8 cellular contexts compared by ENCODE assay signal in genomic region chr9:21235468-21236359, GRCh38. TPM values are rescaled to one million over a fixed set of nuclear protein-coding genes. Genes with fewer than 3 reads are reported as not detected.
DNase-seq lines count a peak whose midpoint lies in the region; ATAC-seq, FAIRE-seq and TF ChIP-seq lines count a peak whose summit lies in the region.
"Not testable (repeated sequence)": the region's sequence is repeated elsewhere in the genome, so short reads cannot be mapped to it uniquely, and the experiment has no call there.

No MANE protein-coding gene starts in this region.

- intact Hi-C loops in stomach (cut with DNase I; ENCODE audit: low total_unique reads), result not testable (repeated sequence)

- TF ChIP-seq EP300 in stomach (IDR thresholded peaks at IDR 0.05), result not testable (repeated sequence)

- peak; percentile 48 for FAIRE-seq in TTC549 (lab: Jason Lieb, UNC)

- not testable (repeated sequence) for H3K4me1 ChIP-seq in stomach

- H3K9me3 ChIP-seq in stomach, result not testable (repeated sequence)

- not testable (repeated sequence) for H3K4me3 ChIP-seq in stomach

- peak; percentile 89 for TF ChIP-seq CTCF in GM20000 (IDR thresholded peaks at IDR 0.05; ENCODE audit: extremely low read depth, missing control alignments)
- TF ChIP-seq CTCF in stomach (IDR thresholded peaks at IDR 0.05), result peak in 4 of 7 experiments; percentile 7 to 28 (median 10)

- not testable (repeated sequence) for H3K27me3 ChIP-seq in stomach

- TF ChIP-seq POLR2A in stomach (IDR thresholded peaks at IDR 0.05), result not testable (repeated sequence)

- not testable (repeated sequence) for H3K36me3 ChIP-seq in stomach

- WGBS in stomach, 5 donors, result 30 to 39% (median 32%) methylated on average over 8 of the region's 8 CpGs

- ATAC-seq in HG03135 (IDR thresholded peaks at IDR 0.05; ENCODE audit: unreplicated experiment), result peak; percentile 75
- peak; percentile 90 for ATAC-seq in left lobe of liver

- peak; percentile 36 for DNase-seq in EL
- peak; percentile 35 for DNase-seq in GM20000 (ENCODE audit: low spot score)
- peak; percentile 41 for DNase-seq in NCI-H2107 treated with DMSO at 0.1 percent for 48 hours (lab: John Stamatoyannopoulos, UW; ENCODE audit: unreplicated experiment)
- peak; percentile 37 for DNase-seq in dedifferentiated amniotic fluid mesenchymal stem cell (ENCODE audit: extremely low spot score)
- peak; percentile 43 for DNase-seq in left lobe of liver (ENCODE audit: low spot score)
- DNase-seq in stomach, result not testable (repeated sequence)

- not testable (repeated sequence) for H3K27ac ChIP-seq in stomach

RNA-seq across cellular contexts. Expression of gene IFNA14, which starts 4.1 kb away (rescaled TPM):
- total RNA-seq in left lobe of liver (not detected), stomach (not detected)
- not detected for polyA plus RNA-seq in stomach

RNA-seq across cellular contexts. Expression of gene IFNA17, which starts 7.7 kb away (rescaled TPM):
- total RNA-seq in left lobe of liver (not detected), stomach (not detected)
- polyA plus RNA-seq in stomach, result not detected

RNA-seq across cellular contexts. Expression of gene IFNA16, which starts 18.6 kb away (rescaled TPM):
- total RNA-seq in left lobe of liver, result not detected
- not detected for total RNA-seq in stomach
- not detected for polyA plus RNA-seq in stomach

RNA-seq across cellular contexts. Expression of gene IFNA10, which starts 28.8 kb away (rescaled TPM):
- total RNA-seq in left lobe of liver (not detected), stomach (not detected)
- not detected for polyA plus RNA-seq in stomach

RNA-seq across cellular contexts. Expression of gene IFNA7, which starts 33.7 kb away (rescaled TPM):
- total RNA-seq in left lobe of liver (not detected), stomach (not detected)
- not detected for polyA plus RNA-seq in stomach
